Comparison of ENCODE assay signal across 25 cellular contexts in the genomic region with DNA sequence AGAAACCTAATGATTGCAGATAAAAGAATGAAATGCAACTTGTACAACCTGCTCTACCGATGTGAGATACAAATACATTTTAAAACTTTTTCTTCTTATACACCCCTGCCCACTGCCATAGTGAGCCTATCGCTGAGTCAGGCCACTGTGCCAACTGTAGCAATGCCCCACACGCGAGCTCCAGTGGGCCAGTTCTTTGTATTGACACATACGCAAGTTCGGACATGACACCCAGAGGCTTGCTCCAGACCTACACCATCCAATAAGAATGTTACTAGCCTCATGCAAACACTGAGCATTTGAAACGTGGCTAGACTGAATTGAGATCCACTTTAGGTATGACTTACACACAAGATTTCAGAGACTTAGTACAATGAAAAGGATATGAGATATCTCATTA.
"Had no signal": no experiment of that assay in that cellular context is flagged by ENCODE, and none has a peak within 500 bp of the region (broad histone marks: within the 10 kb centered on the region; RNA-seq: fewer than 3 reads in every experiment).

No MANE protein-coding gene starts in this region.

- H3K9me3 Mint-ChIP-seq: activated T-cell treated with anti-CD3 and anti-CD28 coated beads, Interleukin-2, amount 50 U/mL, for 72 hours; dendritic cell treated with granulocyte-macrophage colony-stimulating factor and Interleukin-4, amounts not matched to agents 40 ng/mL and 50 ng/mL, for 4 days; naive thymus-derived CD8-positive, alpha-beta T cell; stimulated activated naive B cell treated with anti-CD40 and anti-IgM and Interleukin-4, amounts not matched to agents 10 μg/mL and 1 μg/mL and 100 μg/mL, for 72 hours; type B pancreatic cell; WTC11 had no signal

- H3K4me1 ChIP-seq: body of pancreas, gastrocnemius medialis, left lung, vagina had no signal

- DNase-seq: activated CD4-positive, alpha-beta T cell treated with anti-CD3 and anti-CD28 coated beads, Interleukin-2, amount 50 U/mL, for 48 hours; activated CD8-positive, alpha-beta memory T cell treated with anti-CD3 and anti-CD28 coated beads, Interleukin-2, amount 50 U/mL, for 48 hours; activated effector memory CD4-positive, alpha-beta T cell treated with anti-CD3 and anti-CD28 coated beads, Interleukin-2, amount 50 U/mL, for 16 hours; activated naive CD4-positive, alpha-beta T cell treated with anti-CD3 and anti-CD28 coated beads, Interleukin-2, amount 50 U/mL, for 16 hours; activated T-cell treated with anti-CD3 and anti-CD28 coated beads, Interleukin-2, amount 50 U/mL, for 72 hours; anterior cingulate cortex; body of pancreas; effector CD4-positive, alpha-beta T cell; gastrocnemius medialis; hippocampal formation; kidney glomerular epithelial cell; left lung; naive thymus-derived CD8-positive, alpha-beta T cell; small intestine; stimulated activated CD4-positive, alpha-beta T cell treated with anti-CD3 and anti-CD28 coated beads, Interleukin-2, amount 100 ng/mL, for 24 hours; stimulated activated naive B cell treated with anti-CD40 and anti-IgM and Interleukin-4, amounts not matched to agents 10 μg/mL and 1 μg/mL and 100 μg/mL, for 72 hours had no signal

- H3K36me3 Mint-ChIP-seq: mesothelial cell of epicardium, type B pancreatic cell, WTC11 had no signal

- H3K27ac ChIP-seq: body of pancreas, gastrocnemius medialis, left lung, thoracic aorta, vagina had no signal

- FAIRE-seq: endometrium, small intestine had no signal

- H3K9me3 ChIP-seq: body of pancreas, gastrocnemius medialis, left lung, thoracic aorta, vagina had no signal

- ATAC-seq: body of pancreas; esophagus mucosa; gastrocnemius medialis; left lung; naive thymus-derived CD8-positive, alpha-beta T cell; sciatic nerve; WTC11 had no signal

- H3K27ac Mint-ChIP-seq: dendritic cell treated with granulocyte-macrophage colony-stimulating factor and Interleukin-4, amounts not matched to agents 40 ng/mL and 50 ng/mL, for 4 days; mesothelial cell of epicardium; stimulated activated naive B cell treated with anti-CD40 and anti-IgM and Interleukin-4, amounts not matched to agents 10 μg/mL and 1 μg/mL and 100 μg/mL, for 72 hours; type B pancreatic cell; WTC11 had no signal

- H3K27me3 ChIP-seq: body of pancreas, gastrocnemius medialis, left lung, vagina had no signal

- H3K4me3 ChIP-seq: body of pancreas, gastrocnemius medialis, left lung, thoracic aorta, vagina had no signal

- H3K4me3 Mint-ChIP-seq: dendritic cell treated with granulocyte-macrophage colony-stimulating factor and Interleukin-4, amounts not matched to agents 40 ng/mL and 50 ng/mL, for 4 days; mesothelial cell of epicardium; naive thymus-derived CD8-positive, alpha-beta T cell; type B pancreatic cell; WTC11 had no signal

- H3K27me3 Mint-ChIP-seq: dendritic cell treated with granulocyte-macrophage colony-stimulating factor and Interleukin-4, amounts not matched to agents 40 ng/mL and 50 ng/mL, for 4 days; naive thymus-derived CD8-positive, alpha-beta T cell; stimulated activated naive B cell treated with anti-CD40 and anti-IgM and Interleukin-4, amounts not matched to agents 10 μg/mL and 1 μg/mL and 100 μg/mL, for 72 hours had no signal

- H3K36me3 ChIP-seq: gastrocnemius medialis, left lung, thoracic aorta, vagina had no signal
